In genomic region chr9:132423503-132423902, GRCh38 we compare ENCODE assay signal across 1 cellular context.
TF ChIP-seq lines count a peak whose summit lies in the region.

No MANE protein-coding gene starts in this region.

TF ChIP-seq in K562, 482 proteins besides CTCF, POLR2A, EP300 and RAD21 (continued from another document):
- TF ChIP-seq MLX (CRISPR knock-in tag; conservative IDR thresholded peaks at IDR 0.05) = no peak
- TF ChIP-seq, protein P1, sequence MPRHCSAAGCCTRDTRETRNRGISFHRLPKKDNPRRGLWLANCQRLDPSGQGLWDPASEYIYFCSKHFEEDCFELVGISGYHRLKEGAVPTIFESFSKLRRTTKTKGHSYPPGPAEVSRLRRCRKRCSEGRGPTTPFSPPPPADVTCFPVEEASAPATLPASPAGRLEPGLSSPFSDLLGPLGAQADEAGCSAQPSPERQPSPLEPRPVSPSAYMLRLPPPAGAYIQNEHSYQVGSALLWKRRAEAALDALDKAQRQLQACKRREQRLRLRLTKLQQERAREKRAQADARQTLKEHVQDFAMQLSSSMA (CRISPR knock-in tag; IDR thresholded peaks at IDR 0.05) = no peak
- no peak for TF ChIP-seq TEAD1 (CRISPR knock-in tag; IDR thresholded peaks at IDR 0.05)
- TF ChIP-seq, protein P2, sequence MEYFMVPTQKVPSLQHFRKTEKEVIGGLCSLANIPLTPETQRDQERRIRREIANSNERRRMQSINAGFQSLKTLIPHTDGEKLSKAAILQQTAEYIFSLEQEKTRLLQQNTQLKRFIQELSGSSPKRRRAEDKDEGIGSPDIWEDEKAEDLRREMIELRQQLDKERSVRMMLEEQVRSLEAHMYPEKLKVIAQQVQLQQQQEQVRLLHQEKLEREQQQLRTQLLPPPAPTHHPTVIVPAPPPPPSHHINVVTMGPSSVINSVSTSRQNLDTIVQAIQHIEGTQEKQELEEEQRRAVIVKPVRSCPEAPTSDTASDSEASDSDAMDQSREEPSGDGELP (CRISPR knock-in tag; IDR thresholded peaks at IDR 0.05; ENCODE audit: borderline replicate concordance) = no peak
- TF ChIP-seq ELF2 (CRISPR knock-in tag; IDR thresholded peaks at IDR 0.05) = no peak
- TF ChIP-seq ZNF277 (CRISPR knock-in tag; IDR thresholded peaks at IDR 0.05; ENCODE audit: borderline replicate concordance) = no peak
- no peak for TF ChIP-seq ZNF384 (IDR thresholded peaks at IDR 0.05; ENCODE audit: low read depth, low read length)
- TF ChIP-seq FOSL1 (tag; conservative IDR thresholded peaks at IDR 0.05) = no peak
- TF ChIP-seq ZNF143 (CRISPR knock-in tag; IDR thresholded peaks at IDR 0.05) = no peak
- TF ChIP-seq NELFE (IDR thresholded peaks at IDR 0.05; ENCODE audit: insufficient read depth, insufficient read length) = no peak
- no peak for TF ChIP-seq CBX1 (IDR thresholded peaks at IDR 0.05; ENCODE audit: low read depth)
- TF ChIP-seq RFX1 (IDR thresholded peaks at IDR 0.05) = no peak
- TF ChIP-seq TRIM28 (IDR thresholded peaks at IDR 0.05) = no peak
- no peak for TF ChIP-seq GABPB1 (CRISPR knock-in tag; IDR thresholded peaks at IDR 0.05)
- TF ChIP-seq ARID2 (IDR thresholded peaks at IDR 0.05) = no peak
- TF ChIP-seq NFIX (CRISPR knock-in tag; IDR thresholded peaks at IDR 0.05; ENCODE audit: low read depth) = peak; percentile 53; the same call in 1 of the 2 replicates
- TF ChIP-seq, protein P3, sequence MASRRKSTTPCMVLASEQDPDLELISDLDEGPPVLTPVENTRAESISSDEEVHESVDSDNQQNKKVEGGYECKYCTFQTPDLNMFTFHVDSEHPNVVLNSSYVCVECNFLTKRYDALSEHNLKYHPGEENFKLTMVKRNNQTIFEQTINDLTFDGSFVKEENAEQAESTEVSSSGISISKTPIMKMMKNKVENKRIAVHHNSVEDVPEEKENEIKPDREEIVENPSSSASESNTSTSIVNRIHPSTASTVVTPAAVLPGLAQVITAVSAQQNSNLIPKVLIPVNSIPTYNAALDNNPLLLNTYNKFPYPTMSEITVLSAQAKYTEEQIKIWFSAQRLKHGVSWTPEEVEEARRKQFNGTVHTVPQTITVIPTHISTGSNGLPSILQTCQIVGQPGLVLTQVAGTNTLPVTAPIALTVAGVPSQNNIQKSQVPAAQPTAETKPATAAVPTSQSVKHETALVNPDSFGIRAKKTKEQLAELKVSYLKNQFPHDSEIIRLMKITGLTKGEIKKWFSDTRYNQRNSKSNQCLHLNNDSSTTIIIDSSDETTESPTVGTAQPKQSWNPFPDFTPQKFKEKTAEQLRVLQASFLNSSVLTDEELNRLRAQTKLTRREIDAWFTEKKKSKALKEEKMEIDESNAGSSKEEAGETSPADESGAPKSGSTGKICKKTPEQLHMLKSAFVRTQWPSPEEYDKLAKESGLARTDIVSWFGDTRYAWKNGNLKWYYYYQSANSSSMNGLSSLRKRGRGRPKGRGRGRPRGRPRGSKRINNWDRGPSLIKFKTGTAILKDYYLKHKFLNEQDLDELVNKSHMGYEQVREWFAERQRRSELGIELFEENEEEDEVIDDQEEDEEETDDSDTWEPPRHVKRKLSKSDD (conservative IDR thresholded peaks at IDR 0.05; ENCODE audit: low read length) = no peak
- no peak for TF ChIP-seq POU5F1 (IDR thresholded peaks at IDR 0.05; ENCODE audit: borderline replicate concordance, low read depth, low read length, partially characterized antibody)
- no peak for TF ChIP-seq GABPA (tag; conservative IDR thresholded peaks at IDR 0.05; ENCODE audit: low read depth)
- TF ChIP-seq, protein P4, sequence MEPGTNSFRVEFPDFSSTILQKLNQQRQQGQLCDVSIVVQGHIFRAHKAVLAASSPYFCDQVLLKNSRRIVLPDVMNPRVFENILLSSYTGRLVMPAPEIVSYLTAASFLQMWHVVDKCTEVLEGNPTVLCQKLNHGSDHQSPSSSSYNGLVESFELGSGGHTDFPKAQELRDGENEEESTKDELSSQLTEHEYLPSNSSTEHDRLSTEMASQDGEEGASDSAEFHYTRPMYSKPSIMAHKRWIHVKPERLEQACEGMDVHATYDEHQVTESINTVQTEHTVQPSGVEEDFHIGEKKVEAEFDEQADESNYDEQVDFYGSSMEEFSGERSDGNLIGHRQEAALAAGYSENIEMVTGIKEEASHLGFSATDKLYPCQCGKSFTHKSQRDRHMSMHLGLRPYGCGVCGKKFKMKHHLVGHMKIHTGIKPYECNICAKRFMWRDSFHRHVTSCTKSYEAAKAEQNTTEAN (CRISPR knock-in tag; IDR thresholded peaks at IDR 0.05) = no peak
- no peak for TF ChIP-seq ZNF280A (IDR thresholded peaks at IDR 0.05; ENCODE audit: low read depth, partially characterized antibody)
- no peak for TF ChIP-seq ZNF551 (CRISPR knock-in tag; IDR thresholded peaks at IDR 0.05)
- TF ChIP-seq ZNF354B (CRISPR knock-in tag; IDR thresholded peaks at IDR 0.05) = no peak
- no peak for TF ChIP-seq U2AF2 (optimal IDR thresholded peaks at IDR 0.05; ENCODE audit: low read depth, low read length)
- TF ChIP-seq, protein P5, sequence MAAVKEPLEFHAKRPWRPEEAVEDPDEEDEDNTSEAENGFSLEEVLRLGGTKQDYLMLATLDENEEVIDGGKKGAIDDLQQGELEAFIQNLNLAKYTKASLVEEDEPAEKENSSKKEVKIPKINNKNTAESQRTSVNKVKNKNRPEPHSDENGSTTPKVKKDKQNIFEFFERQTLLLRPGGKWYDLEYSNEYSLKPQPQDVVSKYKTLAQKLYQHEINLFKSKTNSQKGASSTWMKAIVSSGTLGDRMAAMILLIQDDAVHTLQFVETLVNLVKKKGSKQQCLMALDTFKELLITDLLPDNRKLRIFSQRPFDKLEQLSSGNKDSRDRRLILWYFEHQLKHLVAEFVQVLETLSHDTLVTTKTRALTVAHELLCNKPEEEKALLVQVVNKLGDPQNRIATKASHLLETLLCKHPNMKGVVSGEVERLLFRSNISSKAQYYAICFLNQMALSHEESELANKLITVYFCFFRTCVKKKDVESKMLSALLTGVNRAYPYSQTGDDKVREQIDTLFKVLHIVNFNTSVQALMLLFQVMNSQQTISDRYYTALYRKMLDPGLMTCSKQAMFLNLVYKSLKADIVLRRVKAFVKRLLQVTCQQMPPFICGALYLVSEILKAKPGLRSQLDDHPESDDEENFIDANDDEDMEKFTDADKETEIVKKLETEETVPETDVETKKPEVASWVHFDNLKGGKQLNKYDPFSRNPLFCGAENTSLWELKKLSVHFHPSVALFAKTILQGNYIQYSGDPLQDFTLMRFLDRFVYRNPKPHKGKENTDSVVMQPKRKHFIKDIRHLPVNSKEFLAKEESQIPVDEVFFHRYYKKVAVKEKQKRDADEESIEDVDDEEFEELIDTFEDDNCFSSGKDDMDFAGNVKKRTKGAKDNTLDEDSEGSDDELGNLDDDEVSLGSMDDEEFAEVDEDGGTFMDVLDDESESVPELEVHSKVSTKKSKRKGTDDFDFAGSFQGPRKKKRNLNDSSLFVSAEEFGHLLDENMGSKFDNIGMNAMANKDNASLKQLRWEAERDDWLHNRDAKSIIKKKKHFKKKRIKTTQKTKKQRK (IDR thresholded peaks at IDR 0.05; ENCODE audit: borderline replicate concordance, low read depth, low read length) = no peak
- no peak for TF ChIP-seq ZNF431 (CRISPR knock-in tag; IDR thresholded peaks at IDR 0.05)
- TF ChIP-seq NFIC (IDR thresholded peaks at IDR 0.05) = peak; percentile 91
- no peak for TF ChIP-seq ZBTB1 (CRISPR knock-in tag; IDR thresholded peaks at IDR 0.05; ENCODE audit: borderline replicate concordance, low read depth)
- TF ChIP-seq BRCA1 (IDR thresholded peaks at IDR 0.05) = no peak
- no peak for TF ChIP-seq BRCA1 (CRISPR knock-in tag; IDR thresholded peaks at IDR 0.05)
- no peak for TF ChIP-seq ZNF24 (IDR thresholded peaks at IDR 0.05)
- no peak for TF ChIP-seq MCM5 (IDR thresholded peaks at IDR 0.05; ENCODE audit: low read depth)
- TF ChIP-seq RBM25 (IDR thresholded peaks at IDR 0.05; ENCODE audit: low read depth, low read length, severe bottlenecking) = peak; percentile 10
